Comparison of ENCODE assay signal across 16 cellular contexts in the genomic region with DNA sequence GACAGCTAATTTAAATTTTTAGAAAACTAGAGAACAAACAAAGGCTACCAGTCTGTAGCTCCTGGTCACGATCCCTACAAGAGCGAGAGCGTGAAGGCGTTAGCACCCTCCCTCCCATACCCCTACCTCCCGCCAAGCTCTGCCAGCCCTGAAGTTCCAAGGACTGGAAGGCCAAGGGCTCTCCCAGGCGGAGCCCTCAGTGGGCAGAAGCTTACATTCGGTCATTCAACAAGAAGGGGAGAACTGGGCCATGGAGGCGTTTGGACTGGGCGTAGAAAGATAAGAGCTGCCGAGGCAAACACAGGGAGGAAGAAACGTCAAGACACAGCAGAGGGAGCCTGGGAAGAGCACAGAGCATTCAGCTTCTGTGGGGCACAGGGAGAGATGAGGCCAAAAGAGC. TPM values are rescaled to one million over a fixed set of nuclear protein-coding genes. Genes with fewer than 3 reads are reported as not detected.
A peak's percentile ranks its signal among the peaks of the same experiment; 100 is the strongest.
DNase-seq lines count a peak whose midpoint lies in the region; ATAC-seq and TF ChIP-seq lines count a peak whose summit lies in the region.
"Had no signal": no experiment of that assay in that cellular context is flagged by ENCODE, and none has a peak within 500 bp of the region (broad histone marks: within the 10 kb centered on the region; RNA-seq: fewer than 3 reads in every experiment).

No MANE protein-coding gene starts in this region.

- H3K36me3 Mint-ChIP-seq in activated T-helper 17 cell treated with anti-CD3 and anti-CD28 coated beads, Interleukin-2, amount 50 U/mL, for 72 hours (ENCODE audit: low read depth) = peaks cover 42% of the 10 kb centered on the region
- peaks cover 4% of the 10 kb centered on the region for H3K36me3 Mint-ChIP-seq in natural killer cell treated with Interleukin-12 subunit alpha and Interleukin-12 subunit beta and Interleukin-15 and Interleukin-18, amount 100 ng/mL, for 72 hours

- H3K79me2 ChIP-seq in DND-41 (ENCODE audit: insufficient read depth, low read length) = peaks cover 83% of the 10 kb centered on the region

- no peak overlapping the region for H2AFZ ChIP-seq in DND-41 (ENCODE audit: low read depth, low read length)

- H3K27me3 Mint-ChIP-seq in activated T-helper 17 cell treated with anti-CD3 and anti-CD28 coated beads, Interleukin-2, amount 50 U/mL, for 72 hours = no peaks in the 10 kb centered on the region
- H3K27me3 Mint-ChIP-seq in natural killer cell treated with Interleukin-12 subunit alpha and Interleukin-12 subunit beta and Interleukin-15 and Interleukin-18, amount 100 ng/mL, for 72 hours = no peaks in the 10 kb centered on the region

- H3K4me1 ChIP-seq in BLaER1 (peaks cover 81% of the 10 kb centered on the region), DND-41 (ENCODE audit: insufficient read depth, low read length) (peaks cover 69% of the 10 kb centered on the region)

- peak overlapping the region; percentile 92 for H3K4me3 ChIP-seq in BLaER1
- no peak overlapping the region for H3K4me3 ChIP-seq in DND-41 (ENCODE audit: low read depth in 1 of 2, low read length in 2 of 2)
- H3K4me3 ChIP-seq: GM12878, thyroid gland had no signal

- no peaks in the 10 kb centered on the region for H3K9me3 Mint-ChIP-seq in activated T-helper 17 cell treated with anti-CD3 and anti-CD28 coated beads, Interleukin-2, amount 50 U/mL, for 72 hours
- no peaks in the 10 kb centered on the region for H3K9me3 Mint-ChIP-seq in natural killer cell treated with Interleukin-12 subunit alpha and Interleukin-12 subunit beta and Interleukin-15 and Interleukin-18, amount 100 ng/mL, for 72 hours

- TF ChIP-seq CTCF in DND-41 (IDR thresholded peaks at IDR 0.05; ENCODE audit: borderline replicate concordance, extremely low read depth, low read length, poor library complexity, severe bottlenecking) = no peak

- H3K9me3 ChIP-seq in BLaER1 (no peaks in the 10 kb centered on the region), DND-41 (ENCODE audit: insufficient read depth, low read length, severe bottlenecking) (no peaks in the 10 kb centered on the region)
- H3K9me3 ChIP-seq: heart right ventricle, thyroid gland had no signal

- H3K27ac ChIP-seq in BLaER1 (peak overlapping the region; percentile 97), DND-41 (ENCODE audit: low read length) (peak overlapping the region; percentile 83)
- H3K27ac ChIP-seq: epithelial cell of prostate, thyroid gland had no signal

- H3K36me3 ChIP-seq in BLaER1 = peaks cover 52% of the 10 kb centered on the region
- H3K36me3 ChIP-seq in DND-41 (ENCODE audit: insufficient read depth, low read length) = peaks cover 65% of the 10 kb centered on the region

- H3K27ac Mint-ChIP-seq in activated T-helper 17 cell treated with anti-CD3 and anti-CD28 coated beads, Interleukin-2, amount 50 U/mL, for 72 hours = peak overlapping the region; percentile 56
- peak overlapping the region; percentile 45 to 63 for H3K27ac Mint-ChIP-seq in natural killer cell treated with Interleukin-12 subunit alpha and Interleukin-12 subunit beta and Interleukin-15 and Interleukin-18, amount 100 ng/mL, for 72 hours

- H3K4me1 Mint-ChIP-seq in activated T-helper 17 cell treated with anti-CD3 and anti-CD28 coated beads, Interleukin-2, amount 50 U/mL, for 72 hours = peaks cover 34% of the 10 kb centered on the region
- peaks cover 57 to 58% of the 10 kb centered on the region in 2 donors for H3K4me1 Mint-ChIP-seq in natural killer cell treated with Interleukin-12 subunit alpha and Interleukin-12 subunit beta and Interleukin-15 and Interleukin-18, amount 100 ng/mL, for 72 hours (ENCODE audit: low read depth in 2 of 2)

- no peak for ATAC-seq in DND-41 (ENCODE audit: insufficient read depth, low read depth)
- no peak for ATAC-seq in activated T-helper 17 cell treated with anti-CD3 and anti-CD28 coated beads, Interleukin-2, amount 50 U/mL, for 72 hours (replicated peaks)
- no peak for ATAC-seq in natural killer cell treated with Interleukin-12 subunit alpha and Interleukin-12 subunit beta and Interleukin-15 and Interleukin-18, amount 100 ng/mL, for 72 hours
- no peak for ATAC-seq in HG03135 (IDR thresholded peaks at IDR 0.05; ENCODE audit: unreplicated experiment)
- no peak for ATAC-seq in HG03097 (IDR thresholded peaks at IDR 0.05; ENCODE audit: low FRiP score, unreplicated experiment)
- ATAC-seq: GM12878 had no signal

- no peaks in the 10 kb centered on the region for H3K27me3 ChIP-seq in BLaER1
- H3K27me3 ChIP-seq in DND-41 (ENCODE audit: insufficient read depth, low read length, poor library complexity) = no peaks in the 10 kb centered on the region
- H3K27me3 ChIP-seq: heart right ventricle, thyroid gland had no signal

- no peak overlapping the region for H3K4me3 Mint-ChIP-seq in activated T-helper 17 cell treated with anti-CD3 and anti-CD28 coated beads, Interleukin-2, amount 50 U/mL, for 72 hours
- H3K4me3 Mint-ChIP-seq in natural killer cell treated with Interleukin-12 subunit alpha and Interleukin-12 subunit beta and Interleukin-15 and Interleukin-18, amount 100 ng/mL, for 72 hours = peak overlapping the region; percentile 71

- peaks cover 92% of the 10 kb centered on the region for H4K20me1 ChIP-seq in BLaER1
- peaks cover 54% of the 10 kb centered on the region for H4K20me1 ChIP-seq in DND-41 (ENCODE audit: insufficient read depth, low read length)

- H3K4me2 ChIP-seq in BLaER1 (peak overlapping the region; percentile 100), DND-41 (ENCODE audit: insufficient read depth, low read length) (0 out of 2 replicates have a peak overlapping the region, but pooled peaks have one; percentile 81)

- H3K9ac ChIP-seq in BLaER1 (peak overlapping the region; percentile 98), DND-41 (ENCODE audit: low read depth, low read length) (no peak overlapping the region)

- DNase-seq in DND-41 = no peak
- DNase-seq in natural killer cell treated with Interleukin-12 subunit alpha and Interleukin-12 subunit beta and Interleukin-15 and Interleukin-18, amount 100 ng/mL, for 72 hours (ENCODE audit: low spot score) = no peak
- DNase-seq in NCI-H2196 (lab: John Stamatoyannopoulos, UW; ENCODE audit: unreplicated experiment) = no peak
- DNase-seq in GOT3 (lab: John Stamatoyannopoulos, UW) = no peak
- DNase-seq: EL, heart right ventricle, kidney glomerular epithelial cell, NCI-H748 treated with DMSO at 0.1 percent for 48 hours, T-helper 9 cell, thyroid gland had no signal

RNA-seq across cellular contexts. Expression of a gene that starts 3.0 kb away (rescaled TPM):
- 10 to 100 TPM; 21.9 to 26.0 TPM for total RNA-seq in activated T-helper 17 cell treated with anti-CD3 and anti-CD28 coated beads, Interleukin-2, amount 50 U/mL, for 72 hours
- 10 to 100 TPM; 15.0 to 24.8 TPM for total RNA-seq in natural killer cell treated with Interleukin-12 subunit alpha and Interleukin-12 subunit beta and Interleukin-15 and Interleukin-18, amount 100 ng/mL, for 72 hours

RNA-seq across cellular contexts. Expression of a gene that starts 5.1 kb away (rescaled TPM):
- total RNA-seq in activated T-helper 17 cell treated with anti-CD3 and anti-CD28 coated beads, Interleukin-2, amount 50 U/mL, for 72 hours = 100 to 1,000 TPM; 142 to 314 TPM
- 100 to 1,000 TPM; 310 to 360 TPM for total RNA-seq in natural killer cell treated with Interleukin-12 subunit alpha and Interleukin-12 subunit beta and Interleukin-15 and Interleukin-18, amount 100 ng/mL, for 72 hours

RNA-seq across cellular contexts. Expression of a gene that starts 5.2 kb away (rescaled TPM):
- 10 to 100 TPM; 21.5 to 28.7 TPM for total RNA-seq in activated T-helper 17 cell treated with anti-CD3 and anti-CD28 coated beads, Interleukin-2, amount 50 U/mL, for 72 hours
- total RNA-seq in natural killer cell treated with Interleukin-12 subunit alpha and Interleukin-12 subunit beta and Interleukin-15 and Interleukin-18, amount 100 ng/mL, for 72 hours = 10 to 100 TPM; 44.2 to 49.8 TPM

RNA-seq across cellular contexts. Expression of a gene that starts 42.7 kb away (rescaled TPM):
- 100 to 1,000 TPM in 1 of 2 donors, 10 to 100 TPM in 1; 94.3 to 122 TPM for total RNA-seq in activated T-helper 17 cell treated with anti-CD3 and anti-CD28 coated beads, Interleukin-2, amount 50 U/mL, for 72 hours
- total RNA-seq in natural killer cell treated with Interleukin-12 subunit alpha and Interleukin-12 subunit beta and Interleukin-15 and Interleukin-18, amount 100 ng/mL, for 72 hours = 100 to 1,000 TPM; 136 to 150 TPM

RNA-seq across cellular contexts. Expression of a gene that starts 49.0 kb away (rescaled TPM):
- 100 to 1,000 TPM in 1 of 2 donors, 10 to 100 TPM in 1; 45.5 to 102 TPM for total RNA-seq in activated T-helper 17 cell treated with anti-CD3 and anti-CD28 coated beads, Interleukin-2, amount 50 U/mL, for 72 hours
- 10 to 100 TPM; 26.5 to 45.4 TPM for total RNA-seq in natural killer cell treated with Interleukin-12 subunit alpha and Interleukin-12 subunit beta and Interleukin-15 and Interleukin-18, amount 100 ng/mL, for 72 hours
